In genomic region chr2:71045841-71046495, GRCh38 we compare ENCODE assay signal across 34 cellular contexts. TPM values are rescaled to one million over a fixed set of nuclear protein-coding genes. Genes with fewer than 3 reads are reported as not detected.
DNase-seq lines count a peak whose midpoint lies in the region; ATAC-seq, FAIRE-seq and TF ChIP-seq lines count a peak whose summit lies in the region.
"Had no signal": no experiment of that assay in that cellular context is flagged by ENCODE, and none has a peak within 500 bp of the region (broad histone marks: within the 10 kb centered on the region; RNA-seq: fewer than 3 reads in every experiment).

No MANE protein-coding gene starts in this region.

- DNase-seq in HepG2 (ENCODE audit: low spot score): no peak
- no peak for DNase-seq in right lobe of liver
- DNase-seq in NOMO-1 (lab: John Stamatoyannopoulos, UW; ENCODE audit: unreplicated experiment in 2 of 2): peak; percentile 39 to 58
- peak; percentile 19 for DNase-seq in activated CD8-positive, alpha-beta T cell treated with anti-CD3 and anti-CD28 coated beads for 36 hours
- DNase-seq in pons (ENCODE audit: low spot score): peak; percentile 35
- DNase-seq: activated B cell treated with CpG ODN at 0.5 μM for 24 hours; activated CD8-positive, alpha-beta memory T cell treated with anti-CD3 and anti-CD28 coated beads, Interleukin-2, amount 50 U/mL, for 48 hours; activated naive CD4-positive, alpha-beta T cell treated with anti-CD3 and anti-CD28 coated beads, Interleukin-2, amount 10 ng/mL, durations not matched to agents 7 days and 5 days; amygdala; brain microvascular endothelial cell; CD8-positive, alpha-beta T cell; cerebellar nuclear complex; EL; foreskin melanocyte; H7; naive thymus-derived CD8-positive, alpha-beta T cell; NCI-H1105 treated with DMSO at 0.1 percent for 48 hours; NCI-H2029 treated with DMSO at 0.1 percent for 48 hours; NCI-H524 treated with DMSO at 0.1 percent for 48 hours; occipital lobe; Peyer's patch; psoas muscle; SHP77; sigmoid colon; stimulated activated CD4-positive, alpha-beta T cell treated with anti-CD3 and anti-CD28 coated beads, Interleukin-4, amount 100 ng/mL, for 1 hour; T1000; tibial artery had no signal

- intact Hi-C loops in HepG2 (cut with micrococcal nuclease; ENCODE audit: unreplicated experiment) (no loop called here), right lobe of liver (cut with DNase I) (no loop called here)
- intact Hi-C loops in activated CD8-positive, alpha-beta T cell treated with anti-CD3 and anti-CD28 coated beads for 36 hours (cut with micrococcal nuclease): no loop called here

- peaks cover 10% of the 10 kb centered on the region for H3K4me1 Mint-ChIP-seq in activated CD8-positive, alpha-beta T cell treated with anti-CD3 and anti-CD28 coated beads for 36 hours (ENCODE audit: low read depth)
- H3K4me1 Mint-ChIP-seq: activated naive CD4-positive, alpha-beta T cell treated with anti-CD3 and anti-CD28 coated beads, Interleukin-2, amount 10 ng/mL, durations not matched to agents 7 days and 5 days; naive thymus-derived CD8-positive, alpha-beta T cell had no signal

- POLR2A ChIA-PET in HepG2 (lab: Yijun Ruan, JAX): interaction anchor here (1.0 kb wide), 1 partner anchor 22 kb away, joined by 3 read pairs; the partner anchor contains the start of gene NAGK
- POLR2A ChIA-PET in activated CD8-positive, alpha-beta T cell treated with anti-CD3 and anti-CD28 coated beads for 36 hours (lab: Charles Lee): no interaction called here

- H3K9me3 Mint-ChIP-seq in activated CD8-positive, alpha-beta T cell treated with anti-CD3 and anti-CD28 coated beads for 36 hours: no peaks in the 10 kb centered on the region
- H3K9me3 Mint-ChIP-seq: activated B cell treated with CpG ODN at 0.5 μM for 24 hours; activated naive CD4-positive, alpha-beta T cell treated with anti-CD3 and anti-CD28 coated beads, Interleukin-2, amount 10 ng/mL, durations not matched to agents 7 days and 5 days; activated T-helper 1 cell treated with anti-CD3 and anti-CD28 coated beads, Interleukin-12 subunit alpha, Interleukin-12 subunit beta, Interleukin-2, Interleukin-4 antibody, amounts not matched to agents 30 ng/mL and 10 ng/mL and 1 ng/mL, durations not matched to agents 14 hours and 24 hours and 36 hours; CD8-positive, alpha-beta T cell; mesothelial cell of epicardium; naive thymus-derived CD8-positive, alpha-beta T cell had no signal

- WGBS in HepG2 (ENCODE audit: low lambda C conversion rate): 46% methylated on average over 23 of the region's 23 CpGs
- 73% methylated on average over 22 of the region's 23 CpGs for WGBS in right lobe of liver (ENCODE audit: insufficient coverage, low coverage, low lambda C conversion rate, missing lambda C conversion rate)

- no peak for TF ChIP-seq RAD21 in HepG2 (CRISPR knock-in tag; IDR thresholded peaks at IDR 0.05)

- no peak for FAIRE-seq in HepG2 (lab: Jason Lieb, UNC)
- FAIRE-seq: A549, GM12878 had no signal

- H4K20me1 ChIP-seq in HepG2 (ENCODE audit: insufficient read depth, low read length): no peaks in the 10 kb centered on the region

- peak; percentile 37; the same call in 2 of the 3 replicates for ATAC-seq in HepG2
- no peak for ATAC-seq in right lobe of liver
- ATAC-seq in activated CD8-positive, alpha-beta T cell treated with anti-CD3 and anti-CD28 coated beads for 36 hours: no peak
- ATAC-seq in GM18870 (IDR thresholded peaks at IDR 0.05; ENCODE audit: unreplicated experiment): no peak
- ATAC-seq in HG02642 (IDR thresholded peaks at IDR 0.05; ENCODE audit: poor library complexity, unreplicated experiment): no peak
- ATAC-seq in GM18498 (IDR thresholded peaks at IDR 0.05; ENCODE audit: unreplicated experiment): no peak
- ATAC-seq: CD8-positive, alpha-beta T cell; GM12878; naive thymus-derived CD8-positive, alpha-beta T cell; psoas muscle had no signal

- H3K36me3 Mint-ChIP-seq in activated CD8-positive, alpha-beta T cell treated with anti-CD3 and anti-CD28 coated beads for 36 hours (ENCODE audit: low read depth): no peaks in the 10 kb centered on the region
- H3K36me3 Mint-ChIP-seq: activated naive CD4-positive, alpha-beta T cell treated with anti-CD3 and anti-CD28 coated beads, Interleukin-2, amount 10 ng/mL, durations not matched to agents 7 days and 5 days; CD8-positive, alpha-beta T cell; mesothelial cell of epicardium; naive thymus-derived CD8-positive, alpha-beta T cell had no signal

- TF ChIP-seq CTCF in HepG2 (CRISPR knock-in tag; IDR thresholded peaks at IDR 0.05) (no peak), right lobe of liver (IDR thresholded peaks at IDR 0.05) (no peak)
- TF ChIP-seq CTCF in activated CD8-positive, alpha-beta T cell treated with anti-CD3 and anti-CD28 coated beads for 36 hours (IDR thresholded peaks at IDR 0.05): no peak

- H3K4me3 Mint-ChIP-seq in activated CD8-positive, alpha-beta T cell treated with anti-CD3 and anti-CD28 coated beads for 36 hours: no peak overlapping the region
- H3K4me3 Mint-ChIP-seq: activated B cell treated with CpG ODN at 0.5 μM for 24 hours; activated naive CD4-positive, alpha-beta T cell treated with anti-CD3 and anti-CD28 coated beads, Interleukin-2, amount 10 ng/mL, durations not matched to agents 7 days and 5 days; activated T-helper 1 cell treated with anti-CD3 and anti-CD28 coated beads, Interleukin-12 subunit alpha, Interleukin-12 subunit beta, Interleukin-2, Interleukin-4 antibody, amounts not matched to agents 30 ng/mL and 10 ng/mL and 1 ng/mL, durations not matched to agents 14 hours and 24 hours and 36 hours; CD8-positive, alpha-beta T cell; mesothelial cell of epicardium; naive thymus-derived CD8-positive, alpha-beta T cell had no signal

- TF ChIP-seq EP300 in HepG2 (IDR thresholded peaks at IDR 0.05; ENCODE audit: low read depth in 2 of 2, low read length in 2 of 2): no peak
- TF ChIP-seq EP300 in HepG2 (CRISPR knock-in tag; IDR thresholded peaks at IDR 0.05; ENCODE audit: borderline replicate concordance): no peak

- peaks cover 6% of the 10 kb centered on the region for H3K27me3 Mint-ChIP-seq in activated CD8-positive, alpha-beta T cell treated with anti-CD3 and anti-CD28 coated beads for 36 hours
- H3K27me3 Mint-ChIP-seq: activated naive CD4-positive, alpha-beta T cell treated with anti-CD3 and anti-CD28 coated beads, Interleukin-2, amount 10 ng/mL, durations not matched to agents 7 days and 5 days had no signal

- peaks cover 3 to 47% of the 10 kb centered on the region in 2 experiments for H3K27me3 ChIP-seq in HepG2 (ENCODE audit: control insufficient read depth in 1 of 2, insufficient read depth in 2 of 2, low read length in 2 of 2)
- no peaks in the 10 kb centered on the region for H3K27me3 ChIP-seq in right lobe of liver
- H3K27me3 ChIP-seq: brain microvascular endothelial cell, Peyer's patch, sigmoid colon had no signal

- no peaks in the 10 kb centered on the region for H3K36me3 ChIP-seq in HepG2 (replicated peaks in 1 of 2; ENCODE audit: control insufficient read depth in 1 of 2, insufficient read depth in 2 of 2, low read length in 2 of 2)
- no peaks in the 10 kb centered on the region for H3K36me3 ChIP-seq in right lobe of liver
- H3K36me3 ChIP-seq: brain microvascular endothelial cell, Peyer's patch, sigmoid colon, tibial artery had no signal

- no peak overlapping the region for H3K9ac ChIP-seq in HepG2 (ENCODE audit: insufficient read depth, low read depth, low read length)

- H3K4me1 ChIP-seq in HepG2 (ENCODE audit: insufficient read depth, low read length) (no peaks in the 10 kb centered on the region), right lobe of liver (no peaks in the 10 kb centered on the region)
- H3K4me1 ChIP-seq: A549, Peyer's patch, psoas muscle, sigmoid colon, tibial artery had no signal

- no peaks in the 10 kb centered on the region for H3K79me2 ChIP-seq in HepG2 (ENCODE audit: insufficient read depth, low read length)

- H2AFZ ChIP-seq in HepG2 (ENCODE audit: low read length): no peak overlapping the region

- in situ Hi-C loops in HepG2 (cut with HindIII; ENCODE audit: extremely low pct_ligation_motif_present, low pct_unique_long_range_greater_than_20kb): no loop called here

- H3K4me2 ChIP-seq in HepG2 (ENCODE audit: low read depth, low read length): no peak overlapping the region
- H3K4me2 ChIP-seq: A549 had no signal

- no peak overlapping the region for H3K27ac Mint-ChIP-seq in activated CD8-positive, alpha-beta T cell treated with anti-CD3 and anti-CD28 coated beads for 36 hours
- H3K27ac Mint-ChIP-seq: activated B cell treated with CpG ODN at 0.5 μM for 24 hours; activated naive CD4-positive, alpha-beta T cell treated with anti-CD3 and anti-CD28 coated beads, Interleukin-2, amount 10 ng/mL, durations not matched to agents 7 days and 5 days; activated T-helper 1 cell treated with anti-CD3 and anti-CD28 coated beads, Interleukin-12 subunit alpha, Interleukin-12 subunit beta, Interleukin-2, Interleukin-4 antibody, amounts not matched to agents 30 ng/mL and 10 ng/mL and 1 ng/mL, durations not matched to agents 14 hours and 24 hours and 36 hours; CD8-positive, alpha-beta T cell; mesothelial cell of epicardium; naive thymus-derived CD8-positive, alpha-beta T cell had no signal

- H3K27ac ChIP-seq in HepG2 (ENCODE audit: extremely low read length, insufficient read depth, low read length): no peak overlapping the region
- H3K27ac ChIP-seq in right lobe of liver: no peak overlapping the region
- H3K27ac ChIP-seq: A549, brain microvascular endothelial cell, Peyer's patch, psoas muscle, sigmoid colon, tibial artery had no signal

- no peaks in the 10 kb centered on the region for H3K9me3 ChIP-seq in HepG2 (ENCODE audit: low read length)
- no peaks in the 10 kb centered on the region for H3K9me3 ChIP-seq in right lobe of liver
- H3K9me3 ChIP-seq: A549, Peyer's patch, psoas muscle, sigmoid colon, tibial artery had no signal

- CTCF ChIA-PET in HepG2 (lab: Yijun Ruan, JAX; ENCODE audit: low intra/inter-chr PET ratio, low total read pairs): no interaction called here
- CTCF ChIA-PET in activated CD8-positive, alpha-beta T cell treated with anti-CD3 and anti-CD28 coated beads for 36 hours (lab: Charles Lee): interaction anchor here (1.7 to 2.8 kb wide), 2 partner anchors 22 to 25 kb away, joined by 6 to 11 read pairs; partner anchors contain the start of gene NAGK

- no TSS peak for BruUV-seq in HepG2 (replicated peaks; lab: Mats Ljungman, UMichigan)

- TF ChIP-seq POLR2A in HepG2 (IDR thresholded peaks at IDR 0.05; ENCODE audit: insufficient read depth in 1 of 2, low read depth in 2 of 2, low read length in 2 of 2) (no peak), right lobe of liver (IDR thresholded peaks at IDR 0.05) (no peak)

- H3K4me3 ChIP-seq in HepG2 (replicated peaks in 1 of 3; ENCODE audit: insufficient read depth in 1 of 3, low read depth in 2 of 3, low read length in 3 of 3) (no peak overlapping the region), right lobe of liver (no peak overlapping the region)
- H3K4me3 ChIP-seq: A549, GM12878, Peyer's patch, psoas muscle, sigmoid colon, tibial artery had no signal

RNA-seq across cellular contexts. Expression of gene NAGK, which starts 22.5 kb away (rescaled TPM):
- total RNA-seq in HepG2 (2016; rRNA removed; fragmentation: Illumina TruSeq; extraction: Trizol): 29.8 and 35.2 TPM in 2 replicates
- total RNA-seq in HepG2 (2016; cell fraction: cytosol; rRNA removed; fragmentation: Illumina TruSeq; extraction: Trizol; ENCODE audit: low read depth): 16.7 and 20.4 TPM in 2 replicates
- total RNA-seq in HepG2 (2016; cell fraction: insoluble cytoplasmic fraction; rRNA removed; fragmentation: Illumina TruSeq; extraction: Trizol): 28.4 and 34.5 TPM in 2 replicates
- 16.2 and 19.4 TPM in 2 replicates for total RNA-seq in HepG2 (2016; cell fraction: membrane; rRNA removed; fragmentation: Illumina TruSeq; extraction: Trizol)
- 25.1 and 33.7 TPM in 2 replicates for total RNA-seq in HepG2 (2016; cell fraction: nucleus; rRNA removed; fragmentation: Illumina TruSeq; extraction: Trizol)
- 24.4 and 32.1 TPM in 2 replicates for polyA plus RNA-seq in HepG2 (2011; rRNA removed)
- polyA plus RNA-seq in HepG2 (2011; cell fraction: cytosol; rRNA removed): 26.2 and 27.6 TPM in 2 replicates
- polyA plus RNA-seq in HepG2 (2011; cell fraction: nucleus; rRNA removed): 79.7 and 80.0 TPM in 2 replicates
- polyA plus RNA-seq in HepG2 (2012): 21.9 and 25.9 TPM in 2 replicates
- polyA plus RNA-seq in HepG2 (2016; cell fraction: cytosol; fragmentation: Illumina TruSeq; extraction: Trizol; ENCODE audit: low read depth): 13.2 and 15.1 TPM in 2 replicates
- polyA plus RNA-seq in HepG2 (2016; cell fraction: insoluble cytoplasmic fraction; fragmentation: Illumina TruSeq; extraction: Trizol; ENCODE audit: low read depth): 36.5 and 39.9 TPM in 2 replicates
- 11.9 and 13.2 TPM in 2 replicates for polyA plus RNA-seq in HepG2 (2016; cell fraction: membrane; fragmentation: Illumina TruSeq; extraction: Trizol; ENCODE audit: low read depth)
- 64.5 and 73.2 TPM in 2 replicates for polyA plus RNA-seq in HepG2 (2016; cell fraction: nucleus; fragmentation: Illumina TruSeq; extraction: Trizol; ENCODE audit: insufficient read depth, low read depth)
- polyA minus RNA-seq in HepG2 (2011; rRNA and poly(A)+ RNA removed; ENCODE audit: low replicate concordance): 27.8 and 45.7 TPM in 2 replicates
- polyA minus RNA-seq in HepG2 (2011; cell fraction: cytosol; rRNA and poly(A)+ RNA removed): 7.1 and 10.9 TPM in 2 replicates
- 54.0 and 54.8 TPM in 2 replicates for polyA minus RNA-seq in HepG2 (2011; cell fraction: nucleus; rRNA and poly(A)+ RNA removed)
- total RNA-seq in right lobe of liver: 10 to 100 TPM; 17.7 to 51.7 (median 36.1) TPM
- total RNA-seq in activated CD8-positive, alpha-beta T cell treated with anti-CD3 and anti-CD28 coated beads for 36 hours: 10 to 100 TPM; 33.6 to 38.7 TPM

RNA-seq across cellular contexts. Expression of gene TEX261, which starts 51.3 kb away (rescaled TPM):
- total RNA-seq in HepG2 (2016; rRNA removed; fragmentation: Illumina TruSeq; extraction: Trizol) (36.0 and 43.8 TPM in 2 replicates), right lobe of liver (10 to 100 TPM; 26.5 to 33.2 (median 27.1) TPM)
- 13.1 and 17.4 TPM in 2 replicates for total RNA-seq in HepG2 (2016; cell fraction: cytosol; rRNA removed; fragmentation: Illumina TruSeq; extraction: Trizol; ENCODE audit: low read depth)
- total RNA-seq in HepG2 (2016; cell fraction: insoluble cytoplasmic fraction; rRNA removed; fragmentation: Illumina TruSeq; extraction: Trizol): 32.9 and 42.2 TPM in 2 replicates
- total RNA-seq in HepG2 (2016; cell fraction: membrane; rRNA removed; fragmentation: Illumina TruSeq; extraction: Trizol): 49.5 and 51.8 TPM in 2 replicates
- 41.0 and 45.3 TPM in 2 replicates for total RNA-seq in HepG2 (2016; cell fraction: nucleus; rRNA removed; fragmentation: Illumina TruSeq; extraction: Trizol)
- polyA plus RNA-seq in HepG2 (2011; rRNA removed): 68.7 and 78.7 TPM in 2 replicates
- 67.6 and 76.6 TPM in 2 replicates for polyA plus RNA-seq in HepG2 (2011; cell fraction: cytosol; rRNA removed)
- polyA plus RNA-seq in HepG2 (2011; cell fraction: nucleus; rRNA removed): 59.4 and 73.5 TPM in 2 replicates
- polyA plus RNA-seq in HepG2 (2012): 40.8 and 51.3 TPM in 2 replicates
- polyA plus RNA-seq in HepG2 (2016; cell fraction: cytosol; fragmentation: Illumina TruSeq; extraction: Trizol; ENCODE audit: low read depth): 25.7 and 32.7 TPM in 2 replicates
- 52.6 and 59.2 TPM in 2 replicates for polyA plus RNA-seq in HepG2 (2016; cell fraction: insoluble cytoplasmic fraction; fragmentation: Illumina TruSeq; extraction: Trizol; ENCODE audit: low read depth)
- polyA plus RNA-seq in HepG2 (2016; cell fraction: membrane; fragmentation: Illumina TruSeq; extraction: Trizol; ENCODE audit: low read depth): 72.7 and 76.3 TPM in 2 replicates
- 82.4 and 86.0 TPM in 2 replicates for polyA plus RNA-seq in HepG2 (2016; cell fraction: nucleus; fragmentation: Illumina TruSeq; extraction: Trizol; ENCODE audit: insufficient read depth, low read depth)
- polyA minus RNA-seq in HepG2 (2011; rRNA and poly(A)+ RNA removed; ENCODE audit: low replicate concordance): 90.8 and 137 TPM in 2 replicates
- 27.5 and 29.3 TPM in 2 replicates for polyA minus RNA-seq in HepG2 (2011; cell fraction: cytosol; rRNA and poly(A)+ RNA removed)
- polyA minus RNA-seq in HepG2 (2011; cell fraction: nucleus; rRNA and poly(A)+ RNA removed): 23.2 and 28.1 TPM in 2 replicates
- 10 to 100 TPM; 38.8 to 39.9 TPM for total RNA-seq in activated CD8-positive, alpha-beta T cell treated with anti-CD3 and anti-CD28 coated beads for 36 hours

Comparison
In these comparisons a context has a peak if more than half of its experiments do, and no peak if none do; other contexts are left out.
1. DNase-seq: peak in NOMO-1 (2 of 2), activated CD8-positive, alpha-beta T cell treated with anti-CD3 and anti-CD28 coated beads for 36 hours (single experiment) and pons (single experiment); none in HepG2 (single experiment) and right lobe of liver (0 of 3).